In the genomic region with DNA sequence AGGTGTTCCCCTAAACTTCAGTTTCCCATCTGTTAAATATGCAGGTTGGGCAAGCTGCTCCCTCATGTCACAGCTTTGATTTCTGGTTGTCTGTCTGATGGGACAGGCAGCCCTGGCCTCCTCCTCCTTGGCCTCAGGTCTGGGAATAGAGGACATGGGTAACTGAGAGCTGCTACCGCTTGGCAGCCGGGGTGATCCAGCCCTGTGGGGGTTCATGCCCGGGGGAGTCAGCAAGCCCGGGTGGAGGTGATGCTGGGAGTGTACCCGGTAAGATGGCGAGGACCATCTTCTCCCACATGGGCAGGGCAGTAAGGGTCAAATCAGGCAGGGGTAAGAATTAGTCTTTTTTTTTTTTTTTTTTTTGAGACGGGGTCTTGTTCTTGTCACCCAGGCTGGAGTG, we compare ENCODE assay signal across 23 cellular contexts.
"Had no signal": no experiment of that assay in that cellular context is flagged by ENCODE, and none has a peak within 500 bp of the region (broad histone marks: within the 10 kb centered on the region; RNA-seq: fewer than 3 reads in every experiment).

No MANE protein-coding gene starts in this region.

- H3K4me1 ChIP-seq: esophagus muscularis mucosa, foreskin keratinocyte, gastroesophageal sphincter, heart left ventricle, left ventricle myocardium inferior, lower lobe of right lung, right lobe of liver, thyroid gland had no signal

- H3K27me3 Mint-ChIP-seq: stimulated activated naive CD8-positive, alpha-beta T cell treated with anti-CD3 and anti-CD28 coated beads, Interleukin-15, Interleukin-2, amounts not matched to agents 100 ng/mL and 50 ng/mL, for 24 hours; type B pancreatic cell had no signal

- H3K27ac ChIP-seq: coronary artery, esophagus muscularis mucosa, foreskin keratinocyte, gastroesophageal sphincter, heart left ventricle, hepatocyte, left ventricle myocardium inferior, lower lobe of right lung, ovary, right lobe of liver, thyroid gland had no signal

- H3K36me3 Mint-ChIP-seq: natural killer cell; stimulated activated naive B cell treated with anti-CD40 and anti-IgM and Interleukin-4, amounts not matched to agents 10 μg/mL and 1 μg/mL and 100 μg/mL, for 72 hours; type B pancreatic cell had no signal

- H3K9me3 ChIP-seq: lower lobe of right lung, ovary, right lobe of liver, thyroid gland had no signal

- H3K36me3 ChIP-seq: esophagus muscularis mucosa, gastroesophageal sphincter, heart left ventricle, left ventricle myocardium inferior, lower lobe of right lung, ovary, right lobe of liver, thyroid gland had no signal

- DNase-seq: central memory CD4-positive, alpha-beta T cell; dermis blood vessel endothelial cell; effector memory CD4-positive, alpha-beta T cell; foreskin keratinocyte; kidney glomerular epithelial cell; left ventricle myocardium inferior; natural killer cell; occipital lobe; retina; stimulated activated CD4-positive, alpha-beta T cell treated with anti-CD3 and anti-CD28 coated beads, Interleukin-4, amount 100 ng/mL, for 4 hours; stimulated activated naive B cell treated with anti-CD40 and anti-IgM and Interleukin-4, amounts not matched to agents 10 μg/mL and 1 μg/mL and 100 μg/mL, for 72 hours; thyroid gland had no signal

- H3K9me3 Mint-ChIP-seq: natural killer cell; stimulated activated naive CD8-positive, alpha-beta T cell treated with anti-CD3 and anti-CD28 coated beads, Interleukin-15, Interleukin-2, amounts not matched to agents 100 ng/mL and 50 ng/mL, for 24 hours; type B pancreatic cell had no signal

- H3K27ac Mint-ChIP-seq: natural killer cell; stimulated activated naive B cell treated with anti-CD40 and anti-IgM and Interleukin-4, amounts not matched to agents 10 μg/mL and 1 μg/mL and 100 μg/mL, for 72 hours; stimulated activated naive CD8-positive, alpha-beta T cell treated with anti-CD3 and anti-CD28 coated beads, Interleukin-15, Interleukin-2, amounts not matched to agents 100 ng/mL and 50 ng/mL, for 24 hours; type B pancreatic cell had no signal

- ATAC-seq: foreskin keratinocyte; gastroesophageal sphincter; heart left ventricle; left colon; lower lobe of right lung; natural killer cell; right lobe of liver; stimulated activated naive B cell treated with anti-CD40 and anti-IgM and Interleukin-4, amounts not matched to agents 10 μg/mL and 1 μg/mL and 100 μg/mL, for 72 hours had no signal

- H3K27me3 ChIP-seq: foreskin keratinocyte, hepatocyte, ovary, right lobe of liver, thyroid gland had no signal

- H3K4me3 ChIP-seq: coronary artery, esophagus muscularis mucosa, gastroesophageal sphincter, heart left ventricle, hepatocyte, left ventricle myocardium inferior, lower lobe of right lung, ovary, right lobe of liver, thyroid gland had no signal

- H3K4me1 Mint-ChIP-seq: natural killer cell; stimulated activated naive B cell treated with anti-CD40 and anti-IgM and Interleukin-4, amounts not matched to agents 10 μg/mL and 1 μg/mL and 100 μg/mL, for 72 hours had no signal

- H3K4me3 Mint-ChIP-seq: natural killer cell; stimulated activated naive B cell treated with anti-CD40 and anti-IgM and Interleukin-4, amounts not matched to agents 10 μg/mL and 1 μg/mL and 100 μg/mL, for 72 hours; stimulated activated naive CD8-positive, alpha-beta T cell treated with anti-CD3 and anti-CD28 coated beads, Interleukin-15, Interleukin-2, amounts not matched to agents 100 ng/mL and 50 ng/mL, for 24 hours; type B pancreatic cell had no signal
